Comparison of ENCODE assay signal across 23 cellular contexts in the genomic region with DNA sequence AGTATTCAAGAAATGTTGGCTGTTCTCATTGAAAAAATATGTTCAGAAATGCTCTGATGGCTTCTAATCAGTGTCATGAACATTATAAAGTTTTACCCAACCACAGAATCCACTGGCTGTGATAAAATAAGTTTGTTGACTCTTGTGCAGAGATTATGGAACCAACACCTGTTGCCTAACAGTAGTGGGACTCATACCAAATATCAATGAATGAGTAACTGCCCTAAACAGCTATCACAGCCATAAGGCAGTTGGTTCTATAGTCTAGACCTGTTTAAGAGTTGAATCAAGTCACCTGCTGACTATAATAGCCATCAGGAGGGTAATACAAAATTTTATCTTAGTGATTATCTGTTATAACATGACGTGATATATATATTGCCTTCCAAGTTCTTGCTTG.
"Had no signal": no experiment of that assay in that cellular context is flagged by ENCODE, and none has a peak within 500 bp of the region (broad histone marks: within the 10 kb centered on the region; RNA-seq: fewer than 3 reads in every experiment).

No MANE protein-coding gene starts in this region.

- H3K9me3 Mint-ChIP-seq: nephron progenitor cell; stimulated activated naive B cell treated with anti-CD40 and anti-IgM and Interleukin-4, amounts not matched to agents 10 μg/mL and 1 μg/mL and 100 μg/mL, for 72 hours had no signal

- ATAC-seq: left lobe of liver; naive thymus-derived CD4-positive, alpha-beta T cell; stimulated activated naive B cell treated with anti-CD40 and anti-IgM and Interleukin-4, amounts not matched to agents 10 μg/mL and 1 μg/mL and 100 μg/mL, for 72 hours had no signal

- H3K27me3 Mint-ChIP-seq: memory B cell; stimulated activated naive B cell treated with anti-CD40 and anti-IgM and Interleukin-4, amounts not matched to agents 10 μg/mL and 1 μg/mL and 100 μg/mL, for 72 hours; stimulated activated naive CD8-positive, alpha-beta T cell treated with anti-CD3 and anti-CD28 coated beads, Interleukin-15, Interleukin-2, amounts not matched to agents 100 ng/mL and 50 ng/mL, for 24 hours had no signal

- H3K36me3 ChIP-seq: prostate gland, right atrium auricular region, sigmoid colon, suprapubic skin, transverse colon, vagina had no signal

- H3K4me3 Mint-ChIP-seq: immature natural killer cell; memory B cell; naive thymus-derived CD4-positive, alpha-beta T cell; nephron progenitor cell; stimulated activated naive B cell treated with anti-CD40 and anti-IgM and Interleukin-4, amounts not matched to agents 10 μg/mL and 1 μg/mL and 100 μg/mL, for 72 hours; stimulated activated naive CD8-positive, alpha-beta T cell treated with anti-CD3 and anti-CD28 coated beads, Interleukin-15, Interleukin-2, amounts not matched to agents 100 ng/mL and 50 ng/mL, for 24 hours had no signal

- H3K9me3 ChIP-seq: prostate gland, right atrium auricular region, sigmoid colon, suprapubic skin, transverse colon, vagina had no signal

- H3K4me1 ChIP-seq: prostate gland, right atrium auricular region, sigmoid colon, suprapubic skin, vagina had no signal

- H3K27me3 ChIP-seq: right atrium auricular region, sigmoid colon, suprapubic skin, transverse colon, vagina had no signal

- H3K27ac ChIP-seq: dorsolateral prefrontal cortex, prostate gland, right atrium auricular region, sigmoid colon, skin epidermis, suprapubic skin, transverse colon, vagina had no signal

- DNase-seq: dorsolateral prefrontal cortex; effector CD4-positive, alpha-beta T cell; hypothalamus; immature natural killer cell; islet precursor cell; kidney glomerular epithelial cell; naive thymus-derived CD4-positive, alpha-beta T cell; nephron progenitor cell; nucleus accumbens; sigmoid colon; stimulated activated CD4-positive, alpha-beta T cell treated with anti-CD3 and anti-CD28 coated beads, Interleukin-15, amount 100 ng/mL, for 24 hours; stimulated activated CD4-positive, alpha-beta T cell treated with anti-CD3 and anti-CD28 coated beads, Interleukin-2, amount 100 ng/mL, for 48 hours; stimulated activated naive B cell treated with anti-CD40 and anti-IgM and Interleukin-4, amounts not matched to agents 10 μg/mL and 1 μg/mL and 100 μg/mL, for 72 hours; transverse colon had no signal

- H3K4me3 ChIP-seq: dorsolateral prefrontal cortex, lung, prostate gland, right atrium auricular region, sigmoid colon, skin epidermis, suprapubic skin, transverse colon, vagina had no signal

- H3K4me1 Mint-ChIP-seq: immature natural killer cell; memory B cell; naive thymus-derived CD4-positive, alpha-beta T cell; nephron progenitor cell; stimulated activated naive B cell treated with anti-CD40 and anti-IgM and Interleukin-4, amounts not matched to agents 10 μg/mL and 1 μg/mL and 100 μg/mL, for 72 hours had no signal

- H3K27ac Mint-ChIP-seq: immature natural killer cell; memory B cell; naive thymus-derived CD4-positive, alpha-beta T cell; nephron progenitor cell; stimulated activated naive B cell treated with anti-CD40 and anti-IgM and Interleukin-4, amounts not matched to agents 10 μg/mL and 1 μg/mL and 100 μg/mL, for 72 hours; stimulated activated naive CD8-positive, alpha-beta T cell treated with anti-CD3 and anti-CD28 coated beads, Interleukin-15, Interleukin-2, amounts not matched to agents 100 ng/mL and 50 ng/mL, for 24 hours had no signal
